26 cellular contexts compared by ENCODE assay signal in genomic region chr7:82629583-82629982, GRCh38.
"Had no signal": no experiment of that assay in that cellular context is flagged by ENCODE, and none has a peak within 500 bp of the region (broad histone marks: within the 10 kb centered on the region; RNA-seq: fewer than 3 reads in every experiment).

No MANE protein-coding gene starts in this region.

- DNase-seq: activated CD4-positive, alpha-beta memory T cell treated with anti-CD3 and anti-CD28 coated beads, Interleukin-2, amount 10 ng/mL, durations not matched to agents 7 days and 5 days; activated CD4-positive, alpha-beta T cell treated with anti-CD3 and anti-CD28 coated beads for 1 hour; activated CD4-positive, alpha-beta T cell treated with anti-CD3 and anti-CD28 coated beads, Interleukin-2, amount 10 ng/mL, durations not matched to agents 7 days and 5 days; activated CD8-positive, alpha-beta memory T cell treated with anti-CD3 and anti-CD28 coated beads, Interleukin-2, amount 50 U/mL, for 48 hours; activated gamma-delta T cell; activated naive CD4-positive, alpha-beta T cell treated with anti-CD3 and anti-CD28 coated beads, Interleukin-2, amount 10 ng/mL, durations not matched to agents 7 days and 5 days; activated naive CD8-positive, alpha-beta T cell treated with anti-CD3 and anti-CD28 coated beads, Interleukin-2, amount 10 ng/mL, durations not matched to agents 7 days and 5 days; activated T-cell treated with anti-CD3 and anti-CD28 coated beads, Interleukin-2, amount 50 U/mL, for 24 hours; amniotic stem cell; effector CD8-positive, alpha-beta T cell; esophagus squamous epithelium; heart left ventricle; hypothalamus; immature natural killer cell; naive B cell; ovary; psoas muscle; right cardiac atrium; stimulated activated CD4-positive, alpha-beta T cell treated with anti-CD3 and anti-CD28 coated beads, Interleukin-4, amount 100 ng/mL, for 1 hour; stimulated activated naive CD8-positive, alpha-beta T cell treated with anti-CD3 and anti-CD28 coated beads, Interleukin-15, Interleukin-2, amounts not matched to agents 100 U/mL and 50 U/mL, for 24 hours; T-helper 2 cell; trophoblast cell had no signal

- H3K4me3 ChIP-seq: breast epithelium, esophagus squamous epithelium, heart left ventricle, ovary, psoas muscle, thoracic aorta, vagina had no signal

- ATAC-seq: heart left ventricle; psoas muscle; right cardiac atrium; stimulated activated naive CD8-positive, alpha-beta T cell treated with anti-CD3 and anti-CD28 coated beads, Interleukin-15, Interleukin-2, amounts not matched to agents 100 U/mL and 50 U/mL, for 24 hours; WTC11 had no signal
